ENCODE assay signal across 8 cellular contexts in the genomic region with DNA sequence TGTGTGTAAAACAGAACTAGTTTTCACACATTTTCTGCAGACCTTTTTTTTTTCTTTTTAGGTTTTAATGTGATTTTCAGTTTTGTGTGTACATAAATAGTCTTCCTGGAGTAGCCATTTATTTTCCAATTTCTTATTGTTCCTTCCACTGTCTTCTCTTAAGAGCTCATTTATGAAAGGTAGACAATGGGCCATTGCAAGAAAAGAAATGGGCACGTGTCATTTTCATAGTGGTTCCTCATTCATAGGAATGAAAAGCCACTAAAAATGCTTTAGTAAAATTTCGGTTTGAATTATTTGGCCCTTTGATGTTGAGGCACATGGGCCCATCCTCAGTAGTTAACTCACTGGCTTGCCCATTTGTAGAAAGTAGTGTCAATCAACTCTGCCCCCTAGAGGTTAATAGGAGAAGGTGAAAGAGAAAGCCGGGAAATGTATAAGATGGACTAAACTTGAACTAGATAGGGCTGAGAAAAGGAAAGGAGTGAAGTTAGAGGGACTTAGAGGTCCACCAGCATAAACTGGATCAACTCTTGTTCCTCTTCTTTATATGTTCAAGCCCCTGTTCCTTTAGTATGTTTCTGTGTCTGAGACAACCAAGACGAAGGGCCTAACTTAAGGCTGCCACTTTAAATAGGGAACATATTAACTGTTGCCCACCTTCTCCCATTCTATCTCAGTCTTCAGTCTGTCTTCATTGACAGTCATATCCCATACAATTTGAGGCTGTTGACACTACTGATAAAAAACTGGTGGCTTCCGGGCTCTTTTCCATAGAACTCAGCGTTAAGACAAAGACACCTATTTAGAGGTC.
A peak's percentile ranks its signal among the peaks of the same experiment; 100 is the strongest.
DNase-seq lines count a peak whose midpoint lies in the region; ATAC-seq and TF ChIP-seq lines count a peak whose summit lies in the region.

No MANE protein-coding gene starts in this region.

- WGBS in esophagus muscularis mucosa, result 84% methylated on average over 6 of the region's 6 CpGs
- 84% methylated on average over 6 of the region's 6 CpGs for WGBS in lower leg skin, 2 donors

- ATAC-seq in GM21717 (IDR thresholded peaks at IDR 0.05; ENCODE audit: unreplicated experiment), result peak; percentile 76

- H3K27me3 Mint-ChIP-seq in osteocyte (ENCODE audit: unreplicated experiment), result no peaks in the 10 kb centered on the region

- no peaks in the 10 kb centered on the region for H3K9me3 Mint-ChIP-seq in osteocyte (ENCODE audit: unreplicated experiment)

- peaks cover 12 to 20% (median 15%) of the 10 kb centered on the region in 4 donors for H3K4me1 ChIP-seq in esophagus muscularis mucosa

- peaks cover 17 to 93% (median 67%) of the 10 kb centered on the region in 4 donors for H3K36me3 ChIP-seq in esophagus muscularis mucosa

- no peak overlapping the region for H3K27ac Mint-ChIP-seq in osteocyte (ENCODE audit: unreplicated experiment)

- TF ChIP-seq EP300 in esophagus muscularis mucosa (IDR thresholded peaks at IDR 0.05), result no peak

- peaks cover 39% of the 10 kb centered on the region for H3K36me3 Mint-ChIP-seq in osteocyte (ENCODE audit: unreplicated experiment)

- no peak overlapping the region for H3K4me3 Mint-ChIP-seq in osteocyte (ENCODE audit: unreplicated experiment)

- H3K9me3 ChIP-seq in esophagus muscularis mucosa, result no peaks in the 10 kb centered on the region

- intact Hi-C loops in esophagus muscularis mucosa (cut with DNase I) (no loop called here), lower leg skin (cut with DNase I; ENCODE audit: low total_unique reads) (no loop called here)

- H3K4me3 ChIP-seq in esophagus muscularis mucosa (no peak overlapping the region), lower leg skin (ENCODE audit: low read depth, poor library complexity, severe bottlenecking) (no peak overlapping the region)

- H3K4me1 Mint-ChIP-seq in osteocyte (ENCODE audit: unreplicated experiment), result peaks cover 27% of the 10 kb centered on the region

- no peak overlapping the region for H3K27ac ChIP-seq in esophagus muscularis mucosa (replicated peaks in 1 of 4)

- peak; percentile 14 for DNase-seq in stimulated activated CD4-positive, alpha-beta T cell treated with anti-CD3 and anti-CD28 coated beads, Interleukin-1b, Interleukin-23, amount 100 ng/mL, for 48 hours
- DNase-seq in stimulated activated CD4-positive, alpha-beta T cell treated with anti-CD3 and anti-CD28 coated beads, Interleukin-4, amount 100 ng/mL, for 1 hour, result no peak
- DNase-seq in KG1 (lab: John Stamatoyannopoulos, UW), result peak; percentile 44
- peak; percentile 1 for DNase-seq in SK-N-DZ (ENCODE audit: low spot score)
- no peak for DNase-seq in esophagus muscularis mucosa (ENCODE audit: extremely low spot score)
- no peak for DNase-seq in osteocyte (ENCODE audit: extremely low spot score, unreplicated experiment)
- no peak for DNase-seq in lower leg skin (ENCODE audit: low spot score in 2 of 2)

- TF ChIP-seq POLR2A in esophagus muscularis mucosa (IDR thresholded peaks at IDR 0.05; ENCODE audit: low read depth), result no peak
- no peak for TF ChIP-seq POLR2A in lower leg skin (IDR thresholded peaks at IDR 0.05)

- peak; percentile 51 to 67 (median 51) for TF ChIP-seq CTCF in esophagus muscularis mucosa (IDR thresholded peaks at IDR 0.05)
- TF ChIP-seq CTCF in osteocyte (IDR thresholded peaks at IDR 0.05), result peak; percentile 62
- no peak for TF ChIP-seq CTCF in lower leg skin (IDR thresholded peaks at IDR 0.05)

- H3K27me3 ChIP-seq in esophagus muscularis mucosa, result no peaks in the 10 kb centered on the region

Comparison
In these comparisons a context has a peak if more than half of its experiments do, and no peak if none do; other contexts are left out.
1. DNase-seq: peak in stimulated activated CD4-positive, alpha-beta T cell treated with anti-CD3 and anti-CD28 coated beads, Interleukin-1b, Interleukin-23, amount 100 ng/mL, for 48 hours (single experiment), KG1 (single experiment) and SK-N-DZ (single experiment); none in stimulated activated CD4-positive, alpha-beta T cell treated with anti-CD3 and anti-CD28 coated beads, Interleukin-4, amount 100 ng/mL, for 1 hour (single experiment), esophagus muscularis mucosa (single experiment), osteocyte (single experiment) and lower leg skin (0 of 2).
2. CTCF ChIP-seq: peak in esophagus muscularis mucosa (3 of 3) and osteocyte (single experiment); none in lower leg skin (0 of 3).